In genomic region chr16:49581630-49582298, GRCh38 we compare ENCODE assay signal across 17 cellular contexts.
"Had no signal": no experiment of that assay in that cellular context is flagged by ENCODE, and none has a peak within 500 bp of the region (broad histone marks: within the 10 kb centered on the region; RNA-seq: fewer than 3 reads in every experiment).

No MANE protein-coding gene starts in this region.

- H3K27ac ChIP-seq: brain microvascular endothelial cell, esophagus muscularis mucosa, left lung, neutrophil had no signal

- H3K4me1 ChIP-seq: left lung had no signal

- ATAC-seq: activated naive CD4-positive, alpha-beta T cell treated with anti-CD3 and anti-CD28 coated beads, Interleukin-2, amount 50 U/mL, for 72 hours; left lung had no signal

- H3K27me3 Mint-ChIP-seq: activated T-cell treated with anti-CD3 and anti-CD28 coated beads, Interleukin-2, amount 50 U/mL, for 24 hours had no signal

- H3K9me3 ChIP-seq: esophagus muscularis mucosa, left lung, neutrophil, sigmoid colon, testis had no signal

- H3K4me3 ChIP-seq: left lung, testis had no signal

- DNase-seq: activated CD4-positive, alpha-beta T cell treated with anti-CD3 and anti-CD28 coated beads, Interleukin-2, amount 50 U/mL, for 1 hour; activated CD4-positive, CD25-positive, alpha-beta regulatory T cell; activated effector memory CD4-positive, alpha-beta T cell treated with Interleukin-2 at 50 U/mL for 16 hours; activated T-cell treated with anti-CD3 and anti-CD28 coated beads, Interleukin-2, amount 50 U/mL, for 24 hours; amniotic stem cell; brain microvascular endothelial cell; left lung; sigmoid colon; stimulated activated CD4-positive, alpha-beta T cell treated with anti-CD3 and anti-CD28 coated beads, Interleukin-2, amount 100 ng/mL, for 48 hours; stimulated activated naive CD4-positive, alpha-beta T cell treated with Interleukin-2 at 50 U/mL for 16 hours; T-helper 2 cell; testis had no signal

- H3K36me3 Mint-ChIP-seq: activated naive CD4-positive, alpha-beta T cell treated with anti-CD3 and anti-CD28 coated beads, Interleukin-2, amount 50 U/mL, for 72 hours had no signal

- H3K4me3 Mint-ChIP-seq: activated T-cell treated with anti-CD3 and anti-CD28 coated beads, Interleukin-2, amount 50 U/mL, for 24 hours had no signal

- H3K27me3 ChIP-seq: brain microvascular endothelial cell, esophagus muscularis mucosa, left lung, neutrophil, sigmoid colon, testis had no signal

- H3K9me3 Mint-ChIP-seq: activated naive CD4-positive, alpha-beta T cell treated with anti-CD3 and anti-CD28 coated beads, Interleukin-2, amount 50 U/mL, for 72 hours; activated T-cell treated with anti-CD3 and anti-CD28 coated beads, Interleukin-2, amount 50 U/mL, for 24 hours had no signal

- FAIRE-seq: islet of Langerhans, TTC549 had no signal

- H3K36me3 ChIP-seq: brain microvascular endothelial cell, esophagus muscularis mucosa, left lung, neutrophil, sigmoid colon had no signal

- H3K27ac Mint-ChIP-seq: activated naive CD4-positive, alpha-beta T cell treated with anti-CD3 and anti-CD28 coated beads, Interleukin-2, amount 50 U/mL, for 72 hours; activated T-cell treated with anti-CD3 and anti-CD28 coated beads, Interleukin-2, amount 50 U/mL, for 24 hours had no signal
